In genomic region chr12:7091171-7091570, GRCh38 we compare ENCODE assay signal across 14 cellular contexts. TPM values are rescaled to one million over a fixed set of nuclear protein-coding genes. Genes with fewer than 3 reads are reported as not detected.
DNase-seq lines count a peak whose midpoint lies in the region; ATAC-seq and TF ChIP-seq lines count a peak whose summit lies in the region.
"Had no signal": no experiment of that assay in that cellular context is flagged by ENCODE, and none has a peak within 500 bp of the region (broad histone marks: within the 10 kb centered on the region; RNA-seq: fewer than 3 reads in every experiment).

No MANE protein-coding gene starts in this region.

- ATAC-seq in naive B cell (ENCODE audit: low read depth in 2 of 2) (no peak), GM19452 (IDR thresholded peaks at IDR 0.05; ENCODE audit: unreplicated experiment) (no peak)

- no peaks in the 10 kb centered on the region for H3K9me3 ChIP-seq in esophagus muscularis mucosa
- no peaks in the 10 kb centered on the region for H3K9me3 ChIP-seq in tibial artery

- WGBS in esophagus muscularis mucosa: 87% methylated on average over 4 of the region's 7 CpGs

- peak; percentile 28 for DNase-seq in activated effector memory CD4-positive, alpha-beta T cell treated with anti-CD3 and anti-CD28 coated beads, Interleukin-2, amount 50 U/mL, for 16 hours
- DNase-seq in activated effector memory CD4-positive, alpha-beta T cell treated with Interleukin-2 at 50 U/mL for 16 hours: no peak
- DNase-seq in esophagus muscularis mucosa (ENCODE audit: extremely low spot score): no peak
- no peak for DNase-seq in naive B cell
- DNase-seq in tibial artery: no peak
- DNase-seq in NCI-H2081 treated with DMSO at 0.1 percent for 48 hours (lab: John Stamatoyannopoulos, UW): no peak
- DNase-seq in NCI-H2081 (lab: John Stamatoyannopoulos, UW): no peak
- DNase-seq: activated CD8-positive, alpha-beta memory T cell treated with anti-CD3 and anti-CD28 coated beads, Interleukin-2, amount 50 U/mL, for 48 hours; DMS79; kidney glomerular epithelial cell; NCI-H345 had no signal

- H3K4me1 Mint-ChIP-seq in naive B cell: peaks cover 6 to 13% (median 6%) of the 10 kb centered on the region in 3 donors

- no peaks in the 10 kb centered on the region for H3K27me3 ChIP-seq in esophagus muscularis mucosa
- H3K27me3 ChIP-seq in tibial artery: no peaks in the 10 kb centered on the region

- intact Hi-C loops in esophagus muscularis mucosa (cut with DNase I) (no loop called here), tibial artery (cut with DNase I; ENCODE audit: low total_unique reads) (loop anchor here (5.0 kb wide), 1 partner anchor 886 kb away; no protein-coding TSS in a partner anchor)

- H3K27me3 Mint-ChIP-seq in naive B cell: peaks cover 0 to 13% (median 8%) of the 10 kb centered on the region in 3 donors

- H3K4me3 ChIP-seq in esophagus muscularis mucosa (peak overlapping the region; percentile 53 to 75 (median 61)), tibial artery (peak overlapping the region; percentile 57)

- no peak overlapping the region for H3K27ac Mint-ChIP-seq in naive B cell

- peaks cover 19 to 61% (median 54%) of the 10 kb centered on the region in 4 donors for H3K4me1 ChIP-seq in esophagus muscularis mucosa
- peaks cover 0 to 47% (median 38%) of the 10 kb centered on the region in 4 donors for H3K4me1 ChIP-seq in tibial artery

- H3K4me3 Mint-ChIP-seq in naive B cell: peak overlapping the region in 6 of 8 donors; percentile 15 to 77 (median 52)

- H3K36me3 Mint-ChIP-seq in naive B cell: no peaks in the 10 kb centered on the region

- peak overlapping the region; percentile 81 to 88 (median 85) for H3K27ac ChIP-seq in esophagus muscularis mucosa (replicated peaks in 1 of 4)
- peak overlapping the region; percentile 78 to 87 for H3K27ac ChIP-seq in tibial artery

- H3K36me3 ChIP-seq in esophagus muscularis mucosa: peaks cover 15 to 42% (median 28%) of the 10 kb centered on the region in 4 donors
- peaks cover 33 to 40% (median 36%) of the 10 kb centered on the region in 3 donors for H3K36me3 ChIP-seq in tibial artery

- TF ChIP-seq EP300 in esophagus muscularis mucosa (IDR thresholded peaks at IDR 0.05): no peak

- H3K9me3 Mint-ChIP-seq in naive B cell: no peaks in the 10 kb centered on the region

- TF ChIP-seq CTCF in esophagus muscularis mucosa (IDR thresholded peaks at IDR 0.05): no peak
- no peak for TF ChIP-seq CTCF in tibial artery (IDR thresholded peaks at IDR 0.05)

- no peak for TF ChIP-seq POLR2A in esophagus muscularis mucosa (IDR thresholded peaks at IDR 0.05; ENCODE audit: low read depth)

RNA-seq across cellular contexts. Expression of gene C1R, which starts 1.1 kb away (rescaled TPM):
- total RNA-seq in esophagus muscularis mucosa: 100 to 1,000 TPM; 324 to 603 (median 572) TPM
- 1 to 10 TPM in 4 of 6 donors, under 1 TPM in 1, not detected in 1; 0.95 to 3.1 (median 1.9) TPM for polyA plus RNA-seq in naive B cell (ENCODE audit: low read depth in 6 of 6)

RNA-seq across cellular contexts. Expression of gene C1RL, which starts 17.8 kb away (rescaled TPM):
- 100 to 1,000 TPM in 1 of 4 donors, 10 to 100 TPM in 3; 64.8 to 159 (median 88.2) TPM for total RNA-seq in esophagus muscularis mucosa
- polyA plus RNA-seq in naive B cell (ENCODE audit: low read depth in 6 of 6): 1 to 10 TPM; 2.4 to 9.6 (median 3.5) TPM

RNA-seq across cellular contexts. Expression of gene C1S, which starts 30.7 kb away (rescaled TPM):
- 100 to 1,000 TPM; 454 to 549 (median 512) TPM for total RNA-seq in esophagus muscularis mucosa
- under 1 TPM in 1 of 6 donors, not detected in 5; 0.12 TPM for polyA plus RNA-seq in naive B cell (ENCODE audit: low read depth in 6 of 6)

RNA-seq across cellular contexts. Expression of gene RBP5, which starts 37.5 kb away (rescaled TPM):
- total RNA-seq in esophagus muscularis mucosa: 1 to 10 TPM in 2 of 4 donors, under 1 TPM in 2; 0.46 to 5.0 (median 0.91) TPM
- under 1 TPM in 1 of 6 donors, not detected in 5; 0.51 TPM for polyA plus RNA-seq in naive B cell (ENCODE audit: low read depth in 6 of 6)
- total RNA-seq: epithelial cell of proximal tubule, RPMI7951 had no signal

RNA-seq across cellular contexts. Expression of gene CLSTN3, which starts 39.0 kb away (rescaled TPM):
- 10 to 100 TPM in 3 of 4 donors, 1 to 10 TPM in 1; 9.6 to 25.6 (median 19.3) TPM for total RNA-seq in esophagus muscularis mucosa
- polyA plus RNA-seq in naive B cell (ENCODE audit: low read depth in 6 of 6): 1 to 10 TPM in 5 of 6 donors, not detected in 1; 1.7 to 3.4 (median 2.9) TPM
